Comparison of ENCODE assay signal across 17 cellular contexts in genomic region chr12:4960030-4960429, GRCh38. TPM values are rescaled to one million over a fixed set of nuclear protein-coding genes. Genes with fewer than 3 reads are reported as not detected.
DNase-seq lines count a peak whose midpoint lies in the region; ATAC-seq, FAIRE-seq and TF ChIP-seq lines count a peak whose summit lies in the region.
"Had no signal": no experiment of that assay in that cellular context is flagged by ENCODE, and none has a peak within 500 bp of the region (broad histone marks: within the 10 kb centered on the region; RNA-seq: fewer than 3 reads in every experiment).

No MANE protein-coding gene starts in this region.

- peaks cover 6% of the 10 kb centered on the region; the same call in 1 of the 2 replicates for H3K9me2 ChIP-seq in GM23338 (ENCODE audit: insufficient read depth)

- H3K27ac Mint-ChIP-seq in GM23338 = no peak overlapping the region
- peak overlapping the region in 1 of 8 donors; percentile 68 for H3K27ac Mint-ChIP-seq in CD8-positive, alpha-beta memory T cell
- H3K27ac Mint-ChIP-seq: activated CD4-positive, alpha-beta memory T cell treated with anti-CD3 and anti-CD28 coated beads, Interleukin-2, amount 10 ng/mL, durations not matched to agents 7 days and 5 days; activated T-cell treated with anti-CD3 and anti-CD28 coated beads, Interleukin-2, amount 50 U/mL, for 72 hours had no signal

- intact Hi-C loops in heart left ventricle (cut with DNase I) (no loop called here), pancreas (cut with DNase I) (no loop called here)

- H3K36me3 ChIP-seq in GM23338 (ENCODE audit: insufficient read depth) (no peaks in the 10 kb centered on the region), heart left ventricle (no peaks in the 10 kb centered on the region), rectal smooth muscle tissue (ENCODE audit: control insufficient read depth, insufficient read depth, low read length) (no peaks in the 10 kb centered on the region), pancreas (no peaks in the 10 kb centered on the region)
- H3K36me3 ChIP-seq in CD8-positive, alpha-beta memory T cell (ENCODE audit: insufficient read depth, low read length) = no peaks in the 10 kb centered on the region
- H3K36me3 ChIP-seq: spleen had no signal

- no peak overlapping the region for H3K4me3 ChIP-seq in GM23338
- H3K4me3 ChIP-seq in heart left ventricle = peak overlapping the region in 8 of 12 donors; percentile 18 to 39 (median 30)
- H3K4me3 ChIP-seq in rectal smooth muscle tissue (ENCODE audit: low read length) = peak overlapping the region; percentile 7
- no peak overlapping the region for H3K4me3 ChIP-seq in CD8-positive, alpha-beta memory T cell (ENCODE audit: low read length)
- H3K4me3 ChIP-seq in pancreas = no peak overlapping the region
- H3K4me3 ChIP-seq: spleen had no signal

- no peaks in the 10 kb centered on the region; the same call in 1 of the 2 replicates for H4K20me1 ChIP-seq in GM23338 (replicated peaks; ENCODE audit: insufficient read depth)

- no peaks in the 10 kb centered on the region for H3K79me2 ChIP-seq in GM23338 (replicated peaks; ENCODE audit: insufficient read depth)

- H3K4me1 ChIP-seq in GM23338 (ENCODE audit: insufficient read depth) (no peaks in the 10 kb centered on the region), heart left ventricle (peaks cover 0 to 8% (median 0%) of the 10 kb centered on the region in 12 donors), rectal smooth muscle tissue (ENCODE audit: control insufficient read depth, insufficient read depth, low read length) (no peaks in the 10 kb centered on the region), pancreas (no peaks in the 10 kb centered on the region)
- H3K4me1 ChIP-seq in CD8-positive, alpha-beta memory T cell (ENCODE audit: insufficient read depth, low read length) = no peaks in the 10 kb centered on the region
- H3K4me1 ChIP-seq: spleen had no signal

- H3K27me3 Mint-ChIP-seq in GM23338 (ENCODE audit: insufficient read depth, low read depth, poor library complexity) = peaks cover 4% of the 10 kb centered on the region
- peaks cover 14 to 62% of the 10 kb centered on the region in 2 donors for H3K27me3 Mint-ChIP-seq in CD8-positive, alpha-beta memory T cell

- CTCF ChIA-PET in CD8-positive, alpha-beta memory T cell (lab: Charles Lee) = no interaction called here

- no peaks in the 10 kb centered on the region for H3K9me3 Mint-ChIP-seq in GM23338
- no peaks in the 10 kb centered on the region for H3K9me3 Mint-ChIP-seq in CD8-positive, alpha-beta memory T cell
- H3K9me3 Mint-ChIP-seq: activated CD4-positive, alpha-beta memory T cell treated with anti-CD3 and anti-CD28 coated beads, Interleukin-2, amount 10 ng/mL, durations not matched to agents 7 days and 5 days; activated T-cell treated with anti-CD3 and anti-CD28 coated beads, Interleukin-2, amount 50 U/mL, for 72 hours had no signal

- no peaks in the 10 kb centered on the region for H3F3A ChIP-seq in GM23338 (replicated peaks; ENCODE audit: low read depth)

- TF ChIP-seq CTCF in GM23338 (conservative IDR thresholded peaks at IDR 0.05; ENCODE audit: low read depth in 2 of 2) = no peak
- TF ChIP-seq CTCF in heart left ventricle (IDR thresholded peaks at IDR 0.05) = no peak
- no peak for TF ChIP-seq CTCF in pancreas (IDR thresholded peaks at IDR 0.05)

- no peaks in the 10 kb centered on the region for H3K9me3 ChIP-seq in heart left ventricle
- H3K9me3 ChIP-seq in CD8-positive, alpha-beta memory T cell (ENCODE audit: low read length) = no peaks in the 10 kb centered on the region
- no peaks in the 10 kb centered on the region for H3K9me3 ChIP-seq in pancreas
- H3K9me3 ChIP-seq: spleen had no signal

- H3K4me2 ChIP-seq in GM23338 = no peak overlapping the region

- POLR2A ChIA-PET in CD8-positive, alpha-beta memory T cell (lab: Charles Lee) = no interaction called here

- H3K27ac ChIP-seq in GM23338 (ENCODE audit: low read depth) = no peak overlapping the region
- peak overlapping the region in 5 of 12 donors; percentile 8 to 60 (median 34) for H3K27ac ChIP-seq in heart left ventricle
- peak overlapping the region; percentile 62 for H3K27ac ChIP-seq in rectal smooth muscle tissue (ENCODE audit: low read depth, low read length)
- no peak overlapping the region for H3K27ac ChIP-seq in CD8-positive, alpha-beta memory T cell (ENCODE audit: low read depth, low read length)
- H3K27ac ChIP-seq in pancreas = no peak overlapping the region
- H3K27ac ChIP-seq: spleen had no signal

- no peaks in the 10 kb centered on the region for H3K27me3 ChIP-seq in GM23338 (ENCODE audit: insufficient read depth)
- H3K27me3 ChIP-seq in heart left ventricle = peaks cover 0 to 43% (median 0%) of the 10 kb centered on the region in 9 donors
- no peaks in the 10 kb centered on the region for H3K27me3 ChIP-seq in rectal smooth muscle tissue (ENCODE audit: control insufficient read depth, insufficient read depth, low read length)
- H3K27me3 ChIP-seq in CD8-positive, alpha-beta memory T cell (ENCODE audit: insufficient read depth, low read length, poor library complexity, severe bottlenecking) = no peaks in the 10 kb centered on the region
- no peaks in the 10 kb centered on the region for H3K27me3 ChIP-seq in pancreas

- DNase-seq in GM23338 (ENCODE audit: low spot score) (no peak), NCI-H446 treated with DMSO at 0.1 percent for 48 hours (lab: John Stamatoyannopoulos, UW) (peak; percentile 86), heart left ventricle (peak in 3 of 5 donors; percentile 21 to 43 (median 22)), NCI-H748 treated with DMSO at 0.1 percent for 48 hours (lab: John Stamatoyannopoulos, UW) (no peak), NOMO-1 (lab: John Stamatoyannopoulos, UW; ENCODE audit: unreplicated experiment in 2 of 2) (no peak), pancreas (no peak)
- DNase-seq in CD8-positive, alpha-beta memory T cell = no peak
- DNase-seq: activated CD4-positive, alpha-beta memory T cell treated with anti-CD3 and anti-CD28 coated beads, Interleukin-2, amount 10 ng/mL, durations not matched to agents 7 days and 5 days; activated T-cell treated with anti-CD3 and anti-CD28 coated beads, Interleukin-2, amount 50 U/mL, for 72 hours; mesendoderm; NCI-H1105 treated with DMSO at 0.1 percent for 48 hours; NCI-H510A treated with DMSO at 0.1 percent for 48 hours; PC-3; spleen; stimulated activated naive CD4-positive, alpha-beta T cell had no signal

- H2AFZ ChIP-seq in GM23338 = peak overlapping the region; percentile 23; the same call in 1 of the 2 replicates

- no peak overlapping the region for H3K9ac ChIP-seq in rectal smooth muscle tissue (ENCODE audit: low read length)

- no peak for FAIRE-seq in pancreas (lab: Jason Lieb, UNC)
- FAIRE-seq: endothelial cell of umbilical vein had no signal

- peaks cover 16% of the 10 kb centered on the region for H3K4me1 Mint-ChIP-seq in GM23338
- no peaks in the 10 kb centered on the region for H3K4me1 Mint-ChIP-seq in CD8-positive, alpha-beta memory T cell
- H3K4me1 Mint-ChIP-seq: activated CD4-positive, alpha-beta memory T cell treated with anti-CD3 and anti-CD28 coated beads, Interleukin-2, amount 10 ng/mL, durations not matched to agents 7 days and 5 days had no signal

- no peak overlapping the region for H3K4me3 Mint-ChIP-seq in GM23338
- H3K4me3 Mint-ChIP-seq in CD8-positive, alpha-beta memory T cell = no peak overlapping the region
- H3K4me3 Mint-ChIP-seq: activated CD4-positive, alpha-beta memory T cell treated with anti-CD3 and anti-CD28 coated beads, Interleukin-2, amount 10 ng/mL, durations not matched to agents 7 days and 5 days; activated T-cell treated with anti-CD3 and anti-CD28 coated beads, Interleukin-2, amount 50 U/mL, for 72 hours had no signal

- H3K36me3 Mint-ChIP-seq in GM23338 (ENCODE audit: low read depth) = no peaks in the 10 kb centered on the region
- no peaks in the 10 kb centered on the region for H3K36me3 Mint-ChIP-seq in CD8-positive, alpha-beta memory T cell

- ATAC-seq in GM23338 (peak; percentile 82), heart left ventricle (peak; percentile 55 to 84 (median 76)), pancreas (no peak)
- ATAC-seq: activated T-cell treated with anti-CD3 and anti-CD28 coated beads, Interleukin-2, amount 50 U/mL, for 72 hours; PC-3 had no signal

- 30 to 57% (median 31%) methylated on average over 13 of the region's 13 CpGs for WGBS in heart left ventricle, 4 donors
- WGBS in pancreas, 2 donors = 44 to 47% methylated on average over 13 of the region's 13 CpGs

- no peak for TF ChIP-seq POLR2A in heart left ventricle (IDR thresholded peaks at IDR 0.05)

TF ChIP-seq in GM23338, 12 proteins besides CTCF, POLR2A, EP300 and RAD21:
- TF ChIP-seq NANOG (IDR thresholded peaks at IDR 0.05; ENCODE audit: borderline replicate concordance) = no peak
TF ChIP-seq in GM23338: peak in this region for 0.

RNA-seq across cellular contexts. Expression of gene KCNA1, which starts 50.3 kb away (rescaled TPM):
- 1.2 and 1.9 TPM in 2 replicates for total RNA-seq in GM23338 (2014; rRNA removed; shearing (Covaris generic))
- polyA plus RNA-seq in GM23338 (2016; fragmentation: Nextera tagmentation; extraction: Ambion mirVana) (0.10 and 0.38 TPM in 2 replicates), heart left ventricle (not detected), pancreas (under 1 TPM in 1 of 2 donors, not detected in 1; 0.19 TPM)
- total RNA-seq in heart left ventricle (under 1 TPM in 2 of 9 donors, not detected in 7; 0.04 to 0.34 TPM), pancreas (not detected)
- total RNA-seq in CD8-positive, alpha-beta memory T cell = not detected
- polyA plus RNA-seq in CD8-positive, alpha-beta memory T cell = not detected
- total RNA-seq: activated CD4-positive, alpha-beta memory T cell treated with anti-CD3 and anti-CD28 coated beads, Interleukin-2, amount 10 ng/mL, durations not matched to agents 7 days and 5 days; endothelial cell of umbilical vein; PC-3 had no signal
- polyA plus RNA-seq: endothelial cell of umbilical vein had no signal

Comparison
In these comparisons a context has a peak if more than half of its experiments do, and no peak if none do; other contexts are left out.
1. ATAC-seq: peak in GM23338 (single experiment) and heart left ventricle (4 of 4); none in pancreas (0 of 4).
2. DNase-seq: peak in NCI-H446 treated with DMSO at 0.1 percent for 48 hours (single experiment) and heart left ventricle (3 of 5); none in GM23338 (single experiment), NCI-H748 treated with DMSO at 0.1 percent for 48 hours (single experiment), NOMO-1 (0 of 2), CD8-positive, alpha-beta memory T cell (0 of 5) and pancreas (0 of 6).
3. H3K4me3 ChIP-seq: peak in heart left ventricle (8 of 12) and rectal smooth muscle tissue (single experiment); none in GM23338 (single experiment), CD8-positive, alpha-beta memory T cell (single experiment) and pancreas (0 of 4).